Comparison of ENCODE assay signal across 1 cellular context in the genomic region with DNA sequence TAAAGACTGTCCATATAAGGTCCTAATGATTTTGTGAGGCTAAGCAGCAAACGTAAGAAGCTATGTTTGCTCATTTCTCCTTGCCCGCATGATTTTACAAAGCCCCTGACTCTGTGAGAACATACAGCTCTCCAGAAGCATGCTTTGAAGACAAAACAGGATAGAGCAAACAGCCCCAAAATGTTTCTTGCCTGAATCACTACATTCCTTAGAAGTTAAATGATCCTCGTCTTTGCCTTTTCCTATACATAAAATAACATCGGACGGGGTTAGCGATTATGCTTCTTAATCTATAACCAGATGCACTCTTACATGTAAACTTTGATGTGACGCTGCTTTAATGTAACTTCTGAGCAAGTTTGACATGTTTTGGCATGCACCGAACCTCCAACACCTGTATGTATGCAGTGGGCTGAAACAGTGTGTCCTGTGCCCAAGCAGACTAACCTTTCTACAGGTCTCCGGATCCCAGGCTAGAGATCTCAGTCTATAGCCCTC.
TF ChIP-seq lines count a peak whose summit lies in the region.

No MANE protein-coding gene starts in this region.

TF ChIP-seq in SK-N-SH treated with all-trans-retinoic acid at 6 μM for 48 hours, 23 proteins besides CTCF, POLR2A, EP300 and RAD21 (continued from another document):
- TF ChIP-seq, protein P1, sequence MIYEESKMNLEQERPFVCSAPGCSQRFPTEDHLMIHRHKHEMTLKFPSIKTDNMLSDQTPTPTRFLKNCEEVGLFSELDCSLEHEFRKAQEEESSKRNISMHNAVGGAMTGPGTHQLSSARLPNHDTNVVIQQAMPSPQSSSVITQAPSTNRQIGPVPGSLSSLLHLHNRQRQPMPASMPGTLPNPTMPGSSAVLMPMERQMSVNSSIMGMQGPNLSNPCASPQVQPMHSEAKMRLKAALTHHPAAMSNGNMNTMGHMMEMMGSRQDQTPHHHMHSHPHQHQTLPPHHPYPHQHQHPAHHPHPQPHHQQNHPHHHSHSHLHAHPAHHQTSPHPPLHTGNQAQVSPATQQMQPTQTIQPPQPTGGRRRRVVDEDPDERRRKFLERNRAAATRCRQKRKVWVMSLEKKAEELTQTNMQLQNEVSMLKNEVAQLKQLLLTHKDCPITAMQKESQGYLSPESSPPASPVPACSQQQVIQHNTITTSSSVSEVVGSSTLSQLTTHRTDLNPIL (CRISPR knock-in tag; IDR thresholded peaks at IDR 0.05; ENCODE audit: low read depth) = no peak
- TF ChIP-seq ZC3H10 (CRISPR knock-in tag; IDR thresholded peaks at IDR 0.05) = no peak
- TF ChIP-seq RARB (CRISPR knock-in tag; IDR thresholded peaks at IDR 0.05) = no peak
- TF ChIP-seq ZNF70 (CRISPR knock-in tag; IDR thresholded peaks at IDR 0.05) = no peak
- TF ChIP-seq BACH2 (CRISPR knock-in tag; IDR thresholded peaks at IDR 0.05; ENCODE audit: borderline replicate concordance) = no peak
- no peak for TF ChIP-seq SNAI2 (CRISPR knock-in tag; IDR thresholded peaks at IDR 0.05)
- TF ChIP-seq ARNTL (CRISPR knock-in tag; IDR thresholded peaks at IDR 0.05; ENCODE audit: borderline replicate concordance, low read depth) = no peak
